In the genomic region with DNA sequence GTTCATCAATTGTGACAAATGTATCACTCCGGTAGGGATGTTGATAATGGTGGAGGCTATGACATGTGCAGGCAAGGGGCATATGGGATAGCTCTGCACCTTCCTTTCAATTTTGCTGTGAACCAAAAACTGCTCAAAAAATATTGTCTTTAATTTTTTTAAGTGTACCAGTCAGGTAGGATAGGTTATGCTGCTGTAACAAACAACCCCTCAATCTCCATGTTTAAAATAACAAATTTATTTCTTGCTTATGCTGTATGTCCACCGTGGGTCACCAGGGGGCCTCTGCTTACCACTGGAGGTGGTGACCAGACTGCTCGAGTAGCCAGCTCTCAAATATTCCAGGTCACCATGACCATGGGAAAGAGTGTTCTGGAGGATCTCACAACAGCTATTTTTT, we compare ENCODE assay signal across 29 cellular contexts. TPM values are rescaled to one million over a fixed set of nuclear protein-coding genes. Genes with fewer than 3 reads are reported as not detected.
"Had no signal": no experiment of that assay in that cellular context is flagged by ENCODE, and none has a peak within 500 bp of the region (broad histone marks: within the 10 kb centered on the region; RNA-seq: fewer than 3 reads in every experiment).

No MANE protein-coding gene starts in this region.

- H3K36me3 Mint-ChIP-seq: activated CD8-positive, alpha-beta memory T cell treated with anti-CD3 and anti-CD28 coated beads, Interleukin-2, amount 10 ng/mL, durations not matched to agents 7 days and 5 days; activated naive CD8-positive, alpha-beta T cell treated with anti-CD3 and anti-CD28 coated beads, Interleukin-2, amount 10 ng/mL, durations not matched to agents 7 days and 5 days; T-cell had no signal

- H3K27me3 ChIP-seq: adrenal gland had no signal

- ATAC-seq: activated CD8-positive, alpha-beta memory T cell treated with anti-CD3 and anti-CD28 coated beads, Interleukin-2, amount 10 ng/mL, durations not matched to agents 7 days and 5 days; Right ventricle myocardium inferior; T-cell had no signal

- H3K4me1 Mint-ChIP-seq: activated B cell treated with CpG ODN at 0.5 μM for 24 hours; activated CD4-positive, alpha-beta T cell treated with anti-CD3 and anti-CD28 coated beads, Interleukin-2, amount 10 ng/mL, durations not matched to agents 24 days and 14 days; activated CD8-positive, alpha-beta memory T cell treated with anti-CD3 and anti-CD28 coated beads, Interleukin-2, amount 10 ng/mL, durations not matched to agents 7 days and 5 days; activated naive CD8-positive, alpha-beta T cell treated with anti-CD3 and anti-CD28 coated beads, Interleukin-2, amount 10 ng/mL, durations not matched to agents 7 days and 5 days; T-cell had no signal

- DNase-seq: activated B cell treated with CpG ODN at 0.5 μM for 24 hours; activated CD4-positive, alpha-beta T cell treated with anti-CD3 and anti-CD28 coated beads for 1 hour; activated CD4-positive, alpha-beta T cell treated with anti-CD3 and anti-CD28 coated beads, Interleukin-2, amount 10 ng/mL, durations not matched to agents 24 days and 14 days; activated CD4-positive, alpha-beta T cell treated with anti-CD3 and anti-CD28 coated beads, Interleukin-2, amount 50 U/mL, for 48 hours; activated CD8-positive, alpha-beta memory T cell treated with anti-CD3 and anti-CD28 coated beads, Interleukin-2, amount 10 ng/mL, durations not matched to agents 7 days and 5 days; activated gamma-delta T cell; activated naive CD4-positive, alpha-beta T cell treated with anti-CD3 and anti-CD28 coated beads, Interleukin-2, amount 50 U/mL, for 16 hours; activated naive CD8-positive, alpha-beta T cell treated with anti-CD3 and anti-CD28 coated beads, Interleukin-2, amount 10 ng/mL, durations not matched to agents 7 days and 5 days; activated T-cell treated with anti-CD3 and anti-CD28 coated beads, Interleukin-2, amount 50 U/mL, for 24 hours; adrenal gland; anterior cingulate cortex; cerebellar nuclear complex; NCI-H1092; NCI-H1417; NCI-H1694; NCI-H2029; NCI-H2107; NCI-H345; NCI-H510A; NCI-H526 treated with DMSO at 0.1 percent for 48 hours; NCI-H82; RPMI8226; T-cell; T-helper 2 cell; T1000 had no signal

- H3K4me3 Mint-ChIP-seq: activated B cell treated with CpG ODN at 0.5 μM for 24 hours; activated CD4-positive, alpha-beta T cell treated with anti-CD3 and anti-CD28 coated beads, Interleukin-2, amount 10 ng/mL, durations not matched to agents 24 days and 14 days; activated CD8-positive, alpha-beta memory T cell treated with anti-CD3 and anti-CD28 coated beads, Interleukin-2, amount 10 ng/mL, durations not matched to agents 7 days and 5 days; activated naive CD8-positive, alpha-beta T cell treated with anti-CD3 and anti-CD28 coated beads, Interleukin-2, amount 10 ng/mL, durations not matched to agents 7 days and 5 days; activated T-cell treated with anti-CD3 and anti-CD28 coated beads, Interleukin-2, amount 50 U/mL, for 24 hours; activated T-helper 1 cell treated with anti-CD3 and anti-CD28 coated beads, Interleukin-12 subunit alpha, Interleukin-12 subunit beta, Interleukin-2, Interleukin-4 antibody, amounts not matched to agents 30 ng/mL and 10 ng/mL and 1 ng/mL, durations not matched to agents 14 hours and 24 hours and 36 hours; T-cell had no signal

- FAIRE-seq: TTC549 had no signal

- H3K27ac Mint-ChIP-seq: activated B cell treated with CpG ODN at 0.5 μM for 24 hours; activated CD4-positive, alpha-beta T cell treated with anti-CD3 and anti-CD28 coated beads, Interleukin-2, amount 10 ng/mL, durations not matched to agents 24 days and 14 days; activated CD8-positive, alpha-beta memory T cell treated with anti-CD3 and anti-CD28 coated beads, Interleukin-2, amount 10 ng/mL, durations not matched to agents 7 days and 5 days; activated naive CD8-positive, alpha-beta T cell treated with anti-CD3 and anti-CD28 coated beads, Interleukin-2, amount 10 ng/mL, durations not matched to agents 7 days and 5 days; activated T-cell treated with anti-CD3 and anti-CD28 coated beads, Interleukin-2, amount 50 U/mL, for 24 hours; activated T-helper 1 cell treated with anti-CD3 and anti-CD28 coated beads, Interleukin-12 subunit alpha, Interleukin-12 subunit beta, Interleukin-2, Interleukin-4 antibody, amounts not matched to agents 30 ng/mL and 10 ng/mL and 1 ng/mL, durations not matched to agents 14 hours and 24 hours and 36 hours; T-cell had no signal

- H3K4me3 ChIP-seq: adrenal gland, SK-N-MC had no signal

- H3K27me3 Mint-ChIP-seq: activated CD8-positive, alpha-beta memory T cell treated with anti-CD3 and anti-CD28 coated beads, Interleukin-2, amount 10 ng/mL, durations not matched to agents 7 days and 5 days; activated naive CD8-positive, alpha-beta T cell treated with anti-CD3 and anti-CD28 coated beads, Interleukin-2, amount 10 ng/mL, durations not matched to agents 7 days and 5 days had no signal

- H3K27ac ChIP-seq: adrenal gland, SK-N-MC had no signal

- H3K4me1 ChIP-seq: adrenal gland had no signal

- H3K36me3 ChIP-seq: adrenal gland had no signal

- H3K9me3 ChIP-seq: adrenal gland had no signal

RNA-seq across cellular contexts. Expression of a gene that starts 23.4 kb away (rescaled TPM):
- total RNA-seq: activated B cell treated with CpG ODN at 0.5 μM for 24 hours; activated CD4-positive, alpha-beta T cell treated with anti-CD3 and anti-CD28 coated beads, Interleukin-2, amount 10 ng/mL, durations not matched to agents 24 days and 14 days; activated naive CD8-positive, alpha-beta T cell treated with anti-CD3 and anti-CD28 coated beads, Interleukin-2, amount 10 ng/mL, durations not matched to agents 7 days and 5 days; activated T-helper 1 cell treated with anti-CD3 and anti-CD28 coated beads, Interleukin-12 subunit alpha, Interleukin-12 subunit beta, Interleukin-2, Interleukin-4 antibody, amounts not matched to agents 30 ng/mL and 10 ng/mL and 1 ng/mL, durations not matched to agents 14 hours and 24 hours and 36 hours; T-cell had no signal
